In the genomic region with DNA sequence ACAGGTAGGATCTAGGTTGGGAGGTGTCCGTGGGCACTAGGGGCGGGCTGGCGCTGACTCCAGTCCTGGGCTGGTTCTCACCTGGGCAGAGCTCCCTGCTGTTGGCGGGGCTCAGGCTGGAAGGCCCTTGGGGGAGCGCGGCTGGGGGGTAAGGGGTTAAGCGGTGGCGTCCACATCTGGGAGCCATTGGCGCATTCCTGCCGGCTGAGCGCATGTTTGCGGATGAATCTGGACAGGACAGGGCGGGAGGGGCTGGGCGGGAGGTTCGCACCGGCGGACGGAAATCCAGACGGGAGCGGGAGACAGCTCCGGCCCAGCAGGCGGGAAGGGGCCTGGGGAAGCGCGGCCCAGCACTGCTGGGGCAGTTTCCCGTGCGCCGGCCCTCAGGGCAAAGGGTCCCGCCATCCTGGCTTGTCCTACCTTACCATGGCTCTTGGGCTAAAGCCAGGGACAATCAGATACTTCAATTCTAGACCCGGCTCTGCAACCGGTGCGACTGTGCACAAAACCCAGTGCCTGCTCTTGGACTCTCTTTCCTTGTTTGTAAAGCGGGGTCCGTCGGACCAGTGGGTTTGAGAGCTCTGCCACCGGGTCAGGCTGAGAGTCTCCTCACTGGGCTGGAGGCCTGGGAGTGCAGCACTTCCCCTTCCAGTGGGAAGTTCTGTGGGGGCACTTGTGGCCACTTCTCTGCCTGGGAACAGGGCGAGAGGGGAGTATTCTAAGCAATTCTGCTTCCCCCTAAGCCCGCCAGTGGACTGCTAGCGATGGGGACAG, we compare ENCODE assay signal across 8 cellular contexts. TPM values are rescaled to one million over a fixed set of nuclear protein-coding genes. Genes with fewer than 3 reads are reported as not detected.
A peak's percentile ranks its signal among the peaks of the same experiment; 100 is the strongest.
DNase-seq lines count a peak whose midpoint lies in the region; ATAC-seq and TF ChIP-seq lines count a peak whose summit lies in the region.

No MANE protein-coding gene starts in this region.

- peaks cover 31% of the 10 kb centered on the region for H3K79me2 ChIP-seq in parathyroid adenoma

- no peak overlapping the region for H3K9ac ChIP-seq in parathyroid adenoma

- no peaks in the 10 kb centered on the region for H3K9me3 Mint-ChIP-seq in activated naive CD8-positive, alpha-beta T cell (ENCODE audit: low read depth)
- no peaks in the 10 kb centered on the region for H3K9me3 Mint-ChIP-seq in activated naive CD8-positive, alpha-beta T cell treated with anti-CD3 and anti-CD28 coated beads for 36 hours

- no peak overlapping the region for H3K27ac Mint-ChIP-seq in activated naive CD8-positive, alpha-beta T cell
- H3K27ac Mint-ChIP-seq in activated naive CD8-positive, alpha-beta T cell treated with anti-CD3 and anti-CD28 coated beads for 36 hours: no peak overlapping the region

- H3K27ac ChIP-seq in WERI-Rb-1 (peak overlapping the region; percentile 85), parathyroid adenoma (peak overlapping the region; percentile 58)

- no peak for ATAC-seq in stimulated activated naive CD8-positive, alpha-beta T cell treated with anti-CD3 and anti-CD28 coated beads, Interleukin-15, Interleukin-2, amounts not matched to agents 100 U/mL and 50 U/mL, for 24 hours
- ATAC-seq in HG02588 (IDR thresholded peaks at IDR 0.05; ENCODE audit: unreplicated experiment): no peak

- H2AFZ ChIP-seq in parathyroid adenoma: peak overlapping the region; percentile 85

- DNase-seq in activated naive CD8-positive, alpha-beta T cell treated with anti-CD3 and anti-CD28 coated beads for 36 hours: no peak
- DNase-seq in WERI-Rb-1: peak; percentile 57
- DNase-seq in cardiac septum (ENCODE audit: low spot score): peak; percentile 85
- no peak for DNase-seq in stimulated activated naive CD8-positive, alpha-beta T cell treated with anti-CD3 and anti-CD28 coated beads, Interleukin-15, Interleukin-2, amounts not matched to agents 100 U/mL and 50 U/mL, for 24 hours
- no peak for DNase-seq in GOT3 (lab: John Stamatoyannopoulos, UW)

- peaks cover 45% of the 10 kb centered on the region for H3K4me1 ChIP-seq in parathyroid adenoma

- H3K4me3 ChIP-seq in WERI-Rb-1 (ENCODE audit: low read depth, low read length): peak overlapping the region; percentile 85
- H3K4me3 ChIP-seq in parathyroid adenoma (ENCODE audit: low read depth, low read length): peak overlapping the region; percentile 14

- TF ChIP-seq CTCF in WERI-Rb-1 (IDR thresholded peaks at IDR 0.05; ENCODE audit: low read depth, low read length) (no peak), parathyroid adenoma (IDR thresholded peaks at IDR 0.05) (no peak)

- no peaks in the 10 kb centered on the region for H3K36me3 Mint-ChIP-seq in activated naive CD8-positive, alpha-beta T cell
- peaks cover 5% of the 10 kb centered on the region for H3K36me3 Mint-ChIP-seq in activated naive CD8-positive, alpha-beta T cell treated with anti-CD3 and anti-CD28 coated beads for 36 hours

- no peaks in the 10 kb centered on the region for H3K36me3 ChIP-seq in WERI-Rb-1
- H3K36me3 ChIP-seq in parathyroid adenoma (ENCODE audit: control insufficient read depth, insufficient read depth, low read length): no peaks in the 10 kb centered on the region

- H3K27me3 ChIP-seq in WERI-Rb-1 (ENCODE audit: insufficient read depth, low read depth, severe bottlenecking) (no peaks in the 10 kb centered on the region), parathyroid adenoma (ENCODE audit: control insufficient read depth, insufficient read depth, low read length) (no peaks in the 10 kb centered on the region)

- intact Hi-C loops in cardiac septum (cut with DNase I): loop anchor here (1.0 kb wide), 1 partner anchor 28 kb away; no protein-coding TSS in a partner anchor

- H3K4me1 Mint-ChIP-seq in activated naive CD8-positive, alpha-beta T cell (ENCODE audit: low read depth): peaks cover 62% of the 10 kb centered on the region
- H3K4me1 Mint-ChIP-seq in activated naive CD8-positive, alpha-beta T cell treated with anti-CD3 and anti-CD28 coated beads for 36 hours: peaks cover 73% of the 10 kb centered on the region

- H3K4me2 ChIP-seq in parathyroid adenoma (ENCODE audit: low read length): peak overlapping the region; percentile 57

- H3K27me3 Mint-ChIP-seq in activated naive CD8-positive, alpha-beta T cell: no peaks in the 10 kb centered on the region
- H3K27me3 Mint-ChIP-seq in activated naive CD8-positive, alpha-beta T cell treated with anti-CD3 and anti-CD28 coated beads for 36 hours: no peaks in the 10 kb centered on the region

- H3K4me3 Mint-ChIP-seq in activated naive CD8-positive, alpha-beta T cell: peak overlapping the region; percentile 99
- H3K4me3 Mint-ChIP-seq in activated naive CD8-positive, alpha-beta T cell treated with anti-CD3 and anti-CD28 coated beads for 36 hours: no peak overlapping the region

- no peaks in the 10 kb centered on the region for H3K9me3 ChIP-seq in WERI-Rb-1 (ENCODE audit: severe bottlenecking)
- no peaks in the 10 kb centered on the region for H3K9me3 ChIP-seq in parathyroid adenoma (ENCODE audit: control insufficient read depth, low read length)

RNA-seq across cellular contexts. Expression of gene RARA, which starts 7.8 kb away (rescaled TPM):
- total RNA-seq in activated naive CD8-positive, alpha-beta T cell treated with anti-CD3 and anti-CD28 coated beads for 36 hours: 10 to 100 TPM; 31.2 to 33.3 TPM
- total RNA-seq in cardiac septum: 30.7 TPM

RNA-seq across cellular contexts. Expression of gene CDC6, which starts 29.1 kb away (rescaled TPM):
- 100 to 1,000 TPM; 144 to 149 TPM for total RNA-seq in activated naive CD8-positive, alpha-beta T cell treated with anti-CD3 and anti-CD28 coated beads for 36 hours
- 0.75 TPM for total RNA-seq in cardiac septum

RNA-seq across cellular contexts. Expression of gene GJD3, which starts 47.8 kb away (rescaled TPM):
- not detected for total RNA-seq in activated naive CD8-positive, alpha-beta T cell treated with anti-CD3 and anti-CD28 coated beads for 36 hours
- 2.6 TPM for total RNA-seq in cardiac septum

Comparison
In these comparisons a context has a peak if more than half of its experiments do, and no peak if none do; other contexts are left out.
1. DNase-seq: peak in WERI-Rb-1 (single experiment) and cardiac septum (single experiment); none in activated naive CD8-positive, alpha-beta T cell treated with anti-CD3 and anti-CD28 coated beads for 36 hours (single experiment), stimulated activated naive CD8-positive, alpha-beta T cell treated with anti-CD3 and anti-CD28 coated beads, Interleukin-15, Interleukin-2, amounts not matched to agents 100 U/mL and 50 U/mL, for 24 hours (single experiment) and GOT3 (single experiment).
2. RNA of gene CDC6, which starts 29.1 kb away (total RNA-seq): 144 to 149 TPM in activated naive CD8-positive, alpha-beta T cell treated with anti-CD3 and anti-CD28 coated beads for 36 hours; 0.75 TPM in cardiac septum (single experiment); every median in the first group is over 10 times any median in the second.